15 cellular contexts compared by ENCODE assay signal in the genomic region with DNA sequence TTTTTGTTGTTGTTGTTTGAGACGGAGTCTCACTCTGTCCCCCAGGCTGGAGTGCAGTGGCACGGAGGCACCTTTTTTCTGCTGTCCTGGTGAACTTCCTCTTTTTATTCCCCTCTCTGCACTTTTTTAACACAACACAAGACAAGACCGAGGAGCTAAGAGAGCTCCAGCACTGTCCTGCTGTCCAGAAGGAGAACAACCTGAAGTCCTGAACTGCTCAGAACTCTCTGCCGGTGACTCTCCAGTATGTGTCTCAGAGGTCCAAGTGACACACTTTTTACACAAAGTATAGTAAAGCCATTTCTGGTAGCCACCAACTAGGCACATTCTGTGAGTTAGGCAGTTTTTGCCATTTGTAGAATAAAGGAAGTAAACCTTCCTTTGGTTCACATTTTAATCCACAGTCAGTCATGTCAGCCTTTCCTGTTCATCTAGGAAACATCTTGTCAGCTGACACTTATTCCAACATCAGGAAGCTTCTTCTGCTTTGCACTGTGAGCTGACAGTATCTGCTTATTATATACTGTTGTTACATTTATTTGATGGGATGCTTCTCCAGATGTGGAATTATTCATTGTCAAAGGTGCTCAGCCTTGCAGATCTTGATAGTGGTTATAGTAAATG. TPM values are rescaled to one million over a fixed set of nuclear protein-coding genes. Genes with fewer than 3 reads are reported as not detected.
DNase-seq lines count a peak whose midpoint lies in the region; ATAC-seq and TF ChIP-seq lines count a peak whose summit lies in the region.
"Had no signal": no experiment of that assay in that cellular context is flagged by ENCODE, and none has a peak within 500 bp of the region (broad histone marks: within the 10 kb centered on the region; RNA-seq: fewer than 3 reads in every experiment).

No MANE protein-coding gene starts in this region.

- H3K4me3 ChIP-seq in OCI-LY7 (ENCODE audit: low read depth, low read length, poor library complexity, severe bottlenecking) (no peak overlapping the region), left lung (no peak overlapping the region)
- H3K4me3 ChIP-seq: hepatocyte had no signal

- DNase-seq in AML-193 (lab: John Stamatoyannopoulos, UW): peak; percentile 81 to 85
- no peak for DNase-seq in OCI-LY7 (ENCODE audit: low spot score)
- no peak for DNase-seq in left lung
- DNase-seq in NCI-H1105 (lab: John Stamatoyannopoulos, UW): no peak
- DNase-seq in NCI-H510A treated with DMSO at 0.1 percent for 48 hours (lab: John Stamatoyannopoulos, UW): no peak
- no peak for DNase-seq in nucleus accumbens (lab: John Stamatoyannopoulos, UW)
- DNase-seq in RWPE1 (ENCODE audit: low spot score): no peak
- DNase-seq: ACHN; activated CD8-positive, alpha-beta memory T cell treated with anti-CD3 and anti-CD28 coated beads, Interleukin-2, amount 50 U/mL, for 4 hours; activated naive CD4-positive, alpha-beta T cell treated with anti-CD3 and anti-CD28 coated beads for 36 hours; COR-L47; dorsolateral prefrontal cortex; NCI-H2171 treated with DMSO at 0.1 percent for 48 hours had no signal

- no peak overlapping the region for H3K27ac ChIP-seq in OCI-LY7 (ENCODE audit: low read depth, low read length, poor library complexity, severe bottlenecking)
- no peak overlapping the region for H3K27ac ChIP-seq in left lung
- no peak overlapping the region for H3K27ac ChIP-seq in RWPE1
- H3K27ac ChIP-seq: hepatocyte had no signal

- CTCF ChIA-PET in OCI-LY7 (lab: Charles Lee; ENCODE audit: unreplicated experiment) (interaction anchor here (1.0 to 1.3 kb wide), 4 partner anchors 16 to 30 kb away, joined by 3 to 4 read pairs (median 3); no protein-coding TSS in a partner anchor), RWPE1 (lab: Yijun Ruan, JAX) (no interaction called here)

- H3K9me2 ChIP-seq in OCI-LY7 (ENCODE audit: insufficient read depth, low read length): no peaks in the 10 kb centered on the region

- POLR2A ChIA-PET in OCI-LY7 (lab: Charles Lee): interaction anchor here (0.5 to 5.3 kb wide), 11 partner anchors 12 to 163 kb away, joined by 3 to 58 read pairs (median 4); a partner anchor contains a TSS
- POLR2A ChIA-PET in RWPE1 (lab: Yijun Ruan, JAX; ENCODE audit: low non-redundant PET): no interaction called here

- H3K79me2 ChIP-seq in OCI-LY7 (ENCODE audit: insufficient read depth, low read depth, low read length): no peaks in the 10 kb centered on the region
- H3K79me2 ChIP-seq: hepatocyte had no signal

- H2AFZ ChIP-seq in OCI-LY7 (ENCODE audit: low read length): peak overlapping the region; percentile 89; the same call in 1 of the 2 replicates
- H2AFZ ChIP-seq: hepatocyte had no signal

- ATAC-seq in HG03175 (IDR thresholded peaks at IDR 0.05; ENCODE audit: unreplicated experiment) (peak; percentile 42), left lung (peak; percentile 24)

- H4K20me1 ChIP-seq in OCI-LY7 (ENCODE audit: insufficient read depth, low read length): no peaks in the 10 kb centered on the region

- no peak for TF ChIP-seq CTCF in OCI-LY7 (conservative IDR thresholded peaks at IDR 0.05; ENCODE audit: low read length)
- TF ChIP-seq CTCF in left lung (IDR thresholded peaks at IDR 0.05): no peak
- no peak for TF ChIP-seq CTCF in RWPE1 (conservative IDR thresholded peaks at IDR 0.05; ENCODE audit: low read depth)

- peak overlapping the region; percentile 36; the same call in 1 of the 2 replicates for H3K4me2 ChIP-seq in OCI-LY7 (ENCODE audit: low read length)
- H3K4me2 ChIP-seq: hepatocyte had no signal

- no peaks in the 10 kb centered on the region for H3K9me3 ChIP-seq in OCI-LY7 (ENCODE audit: low read length)
- H3K9me3 ChIP-seq in left lung: no peaks in the 10 kb centered on the region

- H3K27me3 ChIP-seq in left lung: no peaks in the 10 kb centered on the region
- H3K27me3 ChIP-seq: dorsolateral prefrontal cortex, hepatocyte had no signal

- intact Hi-C loops in OCI-LY7 (cut with micrococcal nuclease; ENCODE audit: unreplicated experiment): no loop called here
- intact Hi-C loops in left lung (cut with DNase I): no loop called here

- BruUV-seq in OCI-LY7 (replicated peaks; lab: Mats Ljungman, UMichigan): no TSS peak

- peaks cover 27% of the 10 kb centered on the region for H3K4me1 ChIP-seq in OCI-LY7 (ENCODE audit: insufficient read depth, low read length, poor library complexity, severe bottlenecking)
- H3K4me1 ChIP-seq in left lung: no peaks in the 10 kb centered on the region

- H3K36me3 ChIP-seq in OCI-LY7 (ENCODE audit: insufficient read depth, low read length): no peaks in the 10 kb centered on the region
- H3K36me3 ChIP-seq in left lung: no peaks in the 10 kb centered on the region

RNA-seq across cellular contexts. Expression of a gene that starts 28.1 kb away (rescaled TPM):
- 280 and 319 TPM in 2 replicates for total RNA-seq in OCI-LY7 (2014; rRNA removed; shearing (Covaris generic))
- total RNA-seq in OCI-LY7 (2022) (312 and 363 TPM in 2 replicates), left lung (100 to 1,000 TPM; 185 to 224 TPM)

Comparison
In these comparisons a context has a peak if more than half of its experiments do, and no peak if none do; other contexts are left out.
1. DNase-seq: peak in AML-193 (2 of 2); none in OCI-LY7 (single experiment), left lung (0 of 2), NCI-H1105 (single experiment), NCI-H510A treated with DMSO at 0.1 percent for 48 hours (single experiment), nucleus accumbens (0 of 56) and RWPE1 (single experiment).